ENCODE assay signal across 13 cellular contexts in the genomic region with DNA sequence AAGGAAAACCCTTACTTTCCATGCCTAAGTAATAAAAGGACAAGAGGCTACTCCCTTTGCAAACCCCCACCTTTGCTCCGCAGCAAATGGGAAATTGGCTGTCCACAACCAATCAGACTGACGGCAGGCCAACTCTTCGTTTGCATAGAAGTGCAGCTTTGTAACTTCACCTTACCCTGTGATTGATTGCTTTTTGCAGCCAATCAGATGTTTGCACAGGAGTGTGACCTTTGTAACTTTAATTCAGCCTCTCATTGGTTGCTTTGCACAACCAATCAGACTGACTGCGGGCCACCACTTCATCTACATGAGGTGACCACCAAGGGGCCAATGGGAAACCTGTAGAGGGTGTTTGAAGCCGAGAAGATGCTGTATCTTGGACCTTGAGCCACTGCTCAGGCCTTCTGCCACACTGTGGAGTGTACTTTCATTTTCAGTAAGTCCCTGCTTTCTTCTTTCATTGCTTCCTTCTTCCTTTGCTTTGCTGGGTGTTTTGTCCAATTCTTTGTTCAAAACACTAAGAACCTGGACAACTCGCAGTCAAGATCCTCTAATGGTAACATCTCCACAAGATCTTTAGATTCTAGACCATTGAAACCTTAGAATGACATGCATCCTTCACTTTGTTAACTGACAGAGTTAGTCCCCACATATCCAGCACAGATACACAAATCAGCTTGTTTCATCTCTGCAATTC. TPM values are rescaled to one million over a fixed set of nuclear protein-coding genes. Genes with fewer than 3 reads are reported as not detected.
DNase-seq lines count a peak whose midpoint lies in the region; ATAC-seq and TF ChIP-seq lines count a peak whose summit lies in the region.
"Had no signal": no experiment of that assay in that cellular context is flagged by ENCODE, and none has a peak within 500 bp of the region (broad histone marks: within the 10 kb centered on the region; RNA-seq: fewer than 3 reads in every experiment).

No MANE protein-coding gene starts in this region.

- peaks cover 8% of the 10 kb centered on the region for H3K9me3 Mint-ChIP-seq in activated T-helper 1 cell treated with anti-CD3 and anti-CD28 coated beads, Interleukin-12 subunit alpha, Interleukin-12 subunit beta, Interleukin-2, Interleukin-4 antibody, amounts not matched to agents 30 ng/mL and 10 ng/mL and 1 ng/mL, durations not matched to agents 14 hours and 24 hours and 36 hours
- peaks cover 1 to 7% of the 10 kb centered on the region in 2 donors for H3K9me3 Mint-ChIP-seq in effector memory CD8-positive, alpha-beta T cell
- H3K9me3 Mint-ChIP-seq in progenitor cell of endocrine pancreas (ENCODE audit: low read depth) = peaks cover 4% of the 10 kb centered on the region
- H3K9me3 Mint-ChIP-seq: activated CD4-positive, alpha-beta memory T cell treated with anti-CD3 and anti-CD28 coated beads for 36 hours had no signal

- no peak overlapping the region for H2BK120ac ChIP-seq in mesendoderm (ENCODE audit: low read depth, low read length)

- ATAC-seq in effector memory CD8-positive, alpha-beta T cell (replicated peaks) = no peak
- no peak for ATAC-seq in HG03432 (IDR thresholded peaks at IDR 0.05; ENCODE audit: unreplicated experiment)
- ATAC-seq: right cardiac atrium had no signal

- no peaks in the 10 kb centered on the region for H3K79me2 ChIP-seq in KMS-11 (ENCODE audit: insufficient read depth, low read depth)
- no peaks in the 10 kb centered on the region for H3K79me2 ChIP-seq in mesendoderm (ENCODE audit: control insufficient read depth, insufficient read depth, low read length)

- H3K9ac ChIP-seq in KMS-11 = no peak overlapping the region
- H3K9ac ChIP-seq in mesendoderm (ENCODE audit: low read length) = no peak overlapping the region

- H3K4me3 ChIP-seq in KMS-11 (IDR thresholded peaks at IDR 0.05; ENCODE audit: insufficient read depth, low read depth, low read length) (no peak overlapping the region), mesendoderm (ENCODE audit: low read length) (no peak overlapping the region)

- peaks cover 4% of the 10 kb centered on the region for H3K36me3 Mint-ChIP-seq in activated T-helper 1 cell treated with anti-CD3 and anti-CD28 coated beads, Interleukin-12 subunit alpha, Interleukin-12 subunit beta, Interleukin-2, Interleukin-4 antibody, amounts not matched to agents 30 ng/mL and 10 ng/mL and 1 ng/mL, durations not matched to agents 14 hours and 24 hours and 36 hours (ENCODE audit: low read depth)
- H3K36me3 Mint-ChIP-seq in effector memory CD8-positive, alpha-beta T cell (ENCODE audit: insufficient read depth) = no peaks in the 10 kb centered on the region
- peaks cover 1% of the 10 kb centered on the region for H3K36me3 Mint-ChIP-seq in progenitor cell of endocrine pancreas (ENCODE audit: insufficient read depth)
- H3K36me3 Mint-ChIP-seq: activated CD4-positive, alpha-beta memory T cell treated with anti-CD3 and anti-CD28 coated beads for 36 hours; activated naive CD8-positive, alpha-beta T cell had no signal

- no peak overlapping the region for H3K18ac ChIP-seq in mesendoderm (ENCODE audit: low read length)

- peaks cover 2% of the 10 kb centered on the region for H3K27me3 Mint-ChIP-seq in activated T-helper 1 cell treated with anti-CD3 and anti-CD28 coated beads, Interleukin-12 subunit alpha, Interleukin-12 subunit beta, Interleukin-2, Interleukin-4 antibody, amounts not matched to agents 30 ng/mL and 10 ng/mL and 1 ng/mL, durations not matched to agents 14 hours and 24 hours and 36 hours (ENCODE audit: insufficient read depth)
- peaks cover 0 to 10% of the 10 kb centered on the region in 2 donors for H3K27me3 Mint-ChIP-seq in effector memory CD8-positive, alpha-beta T cell
- H3K27me3 Mint-ChIP-seq in progenitor cell of endocrine pancreas = no peaks in the 10 kb centered on the region
- H3K27me3 Mint-ChIP-seq: activated CD4-positive, alpha-beta memory T cell treated with anti-CD3 and anti-CD28 coated beads for 36 hours had no signal

- WGBS in mesendoderm (ENCODE audit: extremely low coverage, insufficient coverage, low lambda C conversion rate) = no CpG with 5 or more reads among the region's 6 CpGs

- H3K36me3 ChIP-seq in KMS-11 (ENCODE audit: insufficient read depth) (no peaks in the 10 kb centered on the region), mesendoderm (ENCODE audit: control insufficient read depth, insufficient read depth, low read length) (no peaks in the 10 kb centered on the region)

- no peak overlapping the region for H4K8ac ChIP-seq in mesendoderm (ENCODE audit: low read depth, low read length)

- intact Hi-C loops in activated T-helper 1 cell treated with anti-CD3 and anti-CD28 coated beads, Interleukin-12 subunit alpha, Interleukin-12 subunit beta, Interleukin-2, Interleukin-4 antibody, amounts not matched to agents 30 ng/mL and 10 ng/mL and 1 ng/mL, durations not matched to agents 14 hours and 24 hours and 36 hours (cut with micrococcal nuclease) = no loop called here

- H3K4me1 ChIP-seq in KMS-11 (ENCODE audit: low read depth, poor library complexity, severe bottlenecking) = no peaks in the 10 kb centered on the region
- no peaks in the 10 kb centered on the region for H3K4me1 ChIP-seq in mesendoderm (ENCODE audit: control insufficient read depth, low read depth, low read length)

- no peak overlapping the region for H4K5ac ChIP-seq in mesendoderm (ENCODE audit: low read length)

- no peak overlapping the region for H3K4ac ChIP-seq in mesendoderm (ENCODE audit: low read depth, low read length)

- H3K4me2 ChIP-seq in KMS-11 = peak overlapping the region; percentile 29; the same call in 1 of the 2 replicates
- no peak overlapping the region for H3K4me2 ChIP-seq in mesendoderm (ENCODE audit: low read length)

- H2BK15ac ChIP-seq in mesendoderm (replicated peaks; ENCODE audit: low read depth) = no peak overlapping the region

- H3K27me3 ChIP-seq in KMS-11 (ENCODE audit: insufficient read depth, low read depth) (no peaks in the 10 kb centered on the region), mesendoderm (ENCODE audit: insufficient read depth, low read length, poor library complexity) (no peaks in the 10 kb centered on the region)

- H3K79me1 ChIP-seq in mesendoderm (ENCODE audit: low read length) = no peaks in the 10 kb centered on the region

- H3K23ac ChIP-seq in mesendoderm (ENCODE audit: low read length) = no peak overlapping the region

- peak overlapping the region; percentile 41; the same call in 1 of the 2 replicates for H2AFZ ChIP-seq in KMS-11 (ENCODE audit: low read depth)

- no peaks in the 10 kb centered on the region for H4K20me1 ChIP-seq in KMS-11 (ENCODE audit: insufficient read depth)

- DNase-seq in Daoy (ENCODE audit: low read depth) (peak; percentile 23), mesendoderm (peak; percentile 73), progenitor cell of endocrine pancreas (ENCODE audit: low spot score, unreplicated experiment) (no peak), NOMO-1 treated with DMSO at 0.1 percent for 48 hours (lab: John Stamatoyannopoulos, UW; ENCODE audit: unreplicated experiment) (no peak)
- DNase-seq in activated T-helper 1 cell treated with anti-CD3 and anti-CD28 coated beads, Interleukin-12 subunit alpha, Interleukin-12 subunit beta, Interleukin-2, Interleukin-4 antibody, amounts not matched to agents 30 ng/mL and 10 ng/mL and 1 ng/mL, durations not matched to agents 14 hours and 24 hours and 36 hours (ENCODE audit: low spot score) = no peak
- no peak for DNase-seq in effector memory CD8-positive, alpha-beta T cell
- DNase-seq: activated CD4-positive, alpha-beta memory T cell treated with anti-CD3 and anti-CD28 coated beads for 36 hours; C1 segment of cervical spinal cord; KG1; right cardiac atrium had no signal

- H3K4me1 Mint-ChIP-seq in activated T-helper 1 cell treated with anti-CD3 and anti-CD28 coated beads, Interleukin-12 subunit alpha, Interleukin-12 subunit beta, Interleukin-2, Interleukin-4 antibody, amounts not matched to agents 30 ng/mL and 10 ng/mL and 1 ng/mL, durations not matched to agents 14 hours and 24 hours and 36 hours (ENCODE audit: low read depth) = peaks cover 50% of the 10 kb centered on the region
- H3K4me1 Mint-ChIP-seq in effector memory CD8-positive, alpha-beta T cell (ENCODE audit: low read depth in 2 of 2) = peaks cover 0 to 2% of the 10 kb centered on the region in 2 donors
- H3K4me1 Mint-ChIP-seq in progenitor cell of endocrine pancreas (ENCODE audit: low read depth) = peaks cover 2% of the 10 kb centered on the region

- H3K27ac Mint-ChIP-seq in activated T-helper 1 cell treated with anti-CD3 and anti-CD28 coated beads, Interleukin-12 subunit alpha, Interleukin-12 subunit beta, Interleukin-2, Interleukin-4 antibody, amounts not matched to agents 30 ng/mL and 10 ng/mL and 1 ng/mL, durations not matched to agents 14 hours and 24 hours and 36 hours = peak overlapping the region; percentile 21
- no peak overlapping the region for H3K27ac Mint-ChIP-seq in effector memory CD8-positive, alpha-beta T cell
- H3K27ac Mint-ChIP-seq in progenitor cell of endocrine pancreas = no peak overlapping the region
- H3K27ac Mint-ChIP-seq: activated CD4-positive, alpha-beta memory T cell treated with anti-CD3 and anti-CD28 coated beads for 36 hours; activated naive CD8-positive, alpha-beta T cell had no signal

- H3K27ac ChIP-seq in KMS-11 (no peak overlapping the region), mesendoderm (ENCODE audit: low read depth, low read length) (no peak overlapping the region)

- H3K56ac ChIP-seq in mesendoderm (ENCODE audit: low read length) = no peak overlapping the region

- TF ChIP-seq CTCF in KMS-11 (conservative IDR thresholded peaks at IDR 0.05; ENCODE audit: low read depth, low read length) (no peak), progenitor cell of endocrine pancreas (IDR thresholded peaks at IDR 0.05; ENCODE audit: unreplicated experiment) (no peak)

- H2AK5ac ChIP-seq in mesendoderm (ENCODE audit: low read length) = no peak overlapping the region

- H3K4me3 Mint-ChIP-seq in activated T-helper 1 cell treated with anti-CD3 and anti-CD28 coated beads, Interleukin-12 subunit alpha, Interleukin-12 subunit beta, Interleukin-2, Interleukin-4 antibody, amounts not matched to agents 30 ng/mL and 10 ng/mL and 1 ng/mL, durations not matched to agents 14 hours and 24 hours and 36 hours = peak overlapping the region; percentile 41
- peak overlapping the region in 1 of 2 donors; percentile 21 for H3K4me3 Mint-ChIP-seq in effector memory CD8-positive, alpha-beta T cell
- H3K4me3 Mint-ChIP-seq in progenitor cell of endocrine pancreas (ENCODE audit: low read depth) = no peak overlapping the region
- H3K4me3 Mint-ChIP-seq: activated CD4-positive, alpha-beta memory T cell treated with anti-CD3 and anti-CD28 coated beads for 36 hours; activated naive CD8-positive, alpha-beta T cell had no signal

- H2BK5ac ChIP-seq in mesendoderm (ENCODE audit: low read length) = no peak overlapping the region

RNA-seq across cellular contexts. Expression of gene FREM1, which starts 51.3 kb away (rescaled TPM):
- not detected in 2 replicates for total RNA-seq in Daoy (2014; rRNA removed; shearing (Covaris generic))
- total RNA-seq in activated T-helper 1 cell treated with anti-CD3 and anti-CD28 coated beads, Interleukin-12 subunit alpha, Interleukin-12 subunit beta, Interleukin-2, Interleukin-4 antibody, amounts not matched to agents 30 ng/mL and 10 ng/mL and 1 ng/mL, durations not matched to agents 14 hours and 24 hours and 36 hours = not detected in 2 replicates
- polyA plus RNA-seq in mesendoderm (2013, experiment 1 of 2) = 4.0 TPM
- polyA plus RNA-seq in mesendoderm (2013, experiment 2 of 2) = 3.6 TPM
- 11.4 and 13.2 TPM in 2 replicates for total RNA-seq in progenitor cell of endocrine pancreas
- total RNA-seq: activated CD4-positive, alpha-beta memory T cell treated with anti-CD3 and anti-CD28 coated beads for 36 hours had no signal

Comparison
In these comparisons a context has a peak if more than half of its experiments do, and no peak if none do; other contexts are left out.
1. DNase-seq: peak in Daoy (single experiment) and mesendoderm (single experiment); none in activated T-helper 1 cell treated with anti-CD3 and anti-CD28 coated beads, Interleukin-12 subunit alpha, Interleukin-12 subunit beta, Interleukin-2, Interleukin-4 antibody, amounts not matched to agents 30 ng/mL and 10 ng/mL and 1 ng/mL, durations not matched to agents 14 hours and 24 hours and 36 hours (single experiment), effector memory CD8-positive, alpha-beta T cell (0 of 3), progenitor cell of endocrine pancreas (single experiment) and NOMO-1 treated with DMSO at 0.1 percent for 48 hours (single experiment).
2. RNA of gene FREM1, which starts 51.3 kb away (total RNA-seq): 11.4 to 13.2 TPM in progenitor cell of endocrine pancreas; not detected in Daoy and not detected in activated T-helper 1 cell treated with anti-CD3 and anti-CD28 coated beads, Interleukin-12 subunit alpha, Interleukin-12 subunit beta, Interleukin-2, Interleukin-4 antibody, amounts not matched to agents 30 ng/mL and 10 ng/mL and 1 ng/mL, durations not matched to agents 14 hours and 24 hours and 36 hours; every median in the first group is over 10 times any median in the second.